22 cellular contexts compared by ENCODE assay signal in the genomic region with DNA sequence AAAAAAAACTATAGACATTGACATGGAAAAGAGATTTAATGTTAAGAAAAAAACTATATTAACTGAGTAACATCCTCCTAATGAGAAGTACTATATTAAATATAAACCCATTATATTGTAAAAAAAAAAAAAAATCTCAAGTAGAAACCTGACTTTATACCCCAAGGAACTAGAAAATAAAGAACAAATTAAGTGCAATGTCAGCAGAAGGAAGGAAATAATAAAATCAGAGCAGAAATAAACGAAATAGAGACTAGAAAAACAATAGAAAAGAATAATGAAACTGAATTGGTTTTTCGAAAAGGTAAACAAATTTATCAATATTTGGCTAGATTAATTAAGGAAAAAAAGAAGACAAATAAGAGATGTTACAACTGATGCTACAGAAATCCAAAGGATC.
"Had no signal": no experiment of that assay in that cellular context is flagged by ENCODE, and none has a peak within 500 bp of the region (broad histone marks: within the 10 kb centered on the region; RNA-seq: fewer than 3 reads in every experiment).

No MANE protein-coding gene starts in this region.

- H3K27ac ChIP-seq: coronary artery, dorsolateral prefrontal cortex, esophagus muscularis mucosa, foreskin keratinocyte, gastrocnemius medialis, heart right ventricle, left lung, lower lobe of right lung had no signal

- ATAC-seq: foreskin keratinocyte, gastrocnemius medialis, heart right ventricle, left cardiac atrium, left lung, left ventricle myocardium superior, lower lobe of right lung, mucosa of descending colon had no signal

- DNase-seq: dermis blood vessel endothelial cell; dorsolateral prefrontal cortex; effector CD4-positive, alpha-beta T cell; effector memory CD4-positive, alpha-beta T cell; foreskin keratinocyte; gastrocnemius medialis; glutamatergic neuron; head of caudate nucleus; heart right ventricle; hippocampal formation; left cardiac atrium; left lung; left ventricle myocardium superior; lower lobe of right lung; mesenchymal stem cell; mucosa of descending colon; naive B cell had no signal

- FAIRE-seq: colon, endothelial cell of umbilical vein, keratinocyte had no signal

- H3K9me3 ChIP-seq: lower lobe of right lung had no signal

- H3K4me1 ChIP-seq: esophagus muscularis mucosa, foreskin keratinocyte, gastrocnemius medialis, heart right ventricle, left lung, lower lobe of right lung had no signal

- H3K27me3 ChIP-seq: dorsolateral prefrontal cortex, esophagus muscularis mucosa, foreskin keratinocyte, gastrocnemius medialis, heart right ventricle, left lung had no signal

- H3K36me3 ChIP-seq: esophagus muscularis mucosa, gastrocnemius medialis, heart right ventricle, left lung, lower lobe of right lung had no signal

- H3K4me3 ChIP-seq: coronary artery, dorsolateral prefrontal cortex, esophagus muscularis mucosa, gastrocnemius medialis, heart right ventricle, left lung, lower lobe of right lung, mucosa of descending colon had no signal
